1 cellular context compared by ENCODE assay signal in genomic region chr3:168040624-168041208, GRCh38.
TF ChIP-seq lines count a peak whose summit lies in the region.

No MANE protein-coding gene starts in this region.

TF ChIP-seq in Ishikawa, 13 proteins besides CTCF, POLR2A, EP300 and RAD21 (continued from another document):
- TF ChIP-seq REST (IDR thresholded peaks at IDR 0.05; ENCODE audit: low read depth) (no peak), FOXM1 (IDR thresholded peaks at IDR 0.05; ENCODE audit: borderline replicate concordance, low read depth) (no peak), EGR1 (IDR thresholded peaks at IDR 0.05) (no peak), CREB1 (IDR thresholded peaks at IDR 0.05; ENCODE audit: low read depth) (no peak), CEBPB (IDR thresholded peaks at IDR 0.05) (no peak), TCF12 (IDR thresholded peaks at IDR 0.05; ENCODE audit: low read depth) (no peak), ZBTB7A (IDR thresholded peaks at IDR 0.05; ENCODE audit: low read depth) (no peak), USF1 (IDR thresholded peaks at IDR 0.05) (no peak), YY1 (IDR thresholded peaks at IDR 0.05; ENCODE audit: low read depth) (no peak), MAX (IDR thresholded peaks at IDR 0.05) (no peak)
